In the genomic region with DNA sequence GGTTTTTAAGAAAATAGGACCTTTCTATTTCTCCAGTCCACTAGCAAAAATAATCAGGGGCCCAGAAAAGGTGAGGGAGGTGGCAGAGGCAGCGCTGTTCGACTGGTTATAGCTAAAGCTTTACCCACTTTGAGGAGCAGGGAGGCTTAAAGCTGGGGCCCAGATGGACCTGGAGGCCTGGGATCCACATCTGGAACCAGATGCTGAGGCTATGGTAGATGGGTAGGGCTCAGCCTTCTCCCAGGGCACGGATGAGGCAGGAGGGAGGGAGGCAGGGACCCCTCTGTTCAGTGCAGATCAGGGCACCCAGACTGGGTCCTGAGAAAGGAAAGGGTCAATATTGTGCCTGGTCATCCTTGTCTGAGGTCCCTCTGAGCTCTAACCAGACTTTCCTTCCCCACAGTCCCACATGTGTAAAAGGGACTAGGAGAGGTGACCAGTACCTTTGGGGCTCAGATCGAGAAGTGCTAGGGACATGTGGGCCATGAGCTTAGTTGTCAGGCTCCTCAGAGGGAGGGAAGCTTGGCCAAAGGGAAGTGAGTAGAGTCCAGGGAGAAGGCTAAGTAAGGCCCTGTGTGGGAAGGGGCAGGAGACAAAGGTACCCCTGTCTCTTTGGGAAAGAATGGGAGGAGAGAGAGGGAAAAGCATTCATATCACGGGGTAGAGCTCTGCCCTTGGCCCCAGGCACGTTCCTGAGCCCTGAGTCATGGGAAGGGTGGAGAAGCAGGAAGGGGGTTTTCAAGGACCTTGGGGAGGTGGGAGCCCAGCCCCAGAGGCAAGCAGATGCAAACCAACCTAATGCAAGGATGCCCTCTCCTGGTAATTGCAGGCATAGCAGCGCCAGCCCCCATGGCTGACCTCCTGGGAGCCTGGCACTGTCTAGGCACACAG, we compare ENCODE assay signal across 1 cellular context.
TF ChIP-seq lines count a peak whose summit lies in the region.

No MANE protein-coding gene starts in this region.

TF ChIP-seq in HEK293T, 16 proteins besides CTCF, POLR2A, EP300 and RAD21:
- no peak for TF ChIP-seq LEF1 (IDR thresholded peaks at IDR 0.05; ENCODE audit: borderline replicate concordance)
- no peak for TF ChIP-seq ARNT (IDR thresholded peaks at IDR 0.05)
- TF ChIP-seq FOXM1 (IDR thresholded peaks at IDR 0.05; ENCODE audit: borderline replicate concordance), result no peak
- TF ChIP-seq PKNOX1 (IDR thresholded peaks at IDR 0.05), result no peak
- no peak for TF ChIP-seq FOXA1 (IDR thresholded peaks at IDR 0.05)
- TF ChIP-seq HDGF (IDR thresholded peaks at IDR 0.05; ENCODE audit: borderline replicate concordance), result no peak
- TF ChIP-seq TARDBP (IDR thresholded peaks at IDR 0.05), result no peak
- no peak for TF ChIP-seq SUZ12 (IDR thresholded peaks at IDR 0.05)
- TF ChIP-seq BHLHE40 (IDR thresholded peaks at IDR 0.05; ENCODE audit: borderline replicate concordance), result no peak
- TF ChIP-seq ZNF384 (IDR thresholded peaks at IDR 0.05), result no peak
- no peak for TF ChIP-seq CTBP1 (IDR thresholded peaks at IDR 0.05; ENCODE audit: borderline replicate concordance)
- no peak for TF ChIP-seq NFRKB (IDR thresholded peaks at IDR 0.05)
